8 cellular contexts compared by ENCODE assay signal in the genomic region with DNA sequence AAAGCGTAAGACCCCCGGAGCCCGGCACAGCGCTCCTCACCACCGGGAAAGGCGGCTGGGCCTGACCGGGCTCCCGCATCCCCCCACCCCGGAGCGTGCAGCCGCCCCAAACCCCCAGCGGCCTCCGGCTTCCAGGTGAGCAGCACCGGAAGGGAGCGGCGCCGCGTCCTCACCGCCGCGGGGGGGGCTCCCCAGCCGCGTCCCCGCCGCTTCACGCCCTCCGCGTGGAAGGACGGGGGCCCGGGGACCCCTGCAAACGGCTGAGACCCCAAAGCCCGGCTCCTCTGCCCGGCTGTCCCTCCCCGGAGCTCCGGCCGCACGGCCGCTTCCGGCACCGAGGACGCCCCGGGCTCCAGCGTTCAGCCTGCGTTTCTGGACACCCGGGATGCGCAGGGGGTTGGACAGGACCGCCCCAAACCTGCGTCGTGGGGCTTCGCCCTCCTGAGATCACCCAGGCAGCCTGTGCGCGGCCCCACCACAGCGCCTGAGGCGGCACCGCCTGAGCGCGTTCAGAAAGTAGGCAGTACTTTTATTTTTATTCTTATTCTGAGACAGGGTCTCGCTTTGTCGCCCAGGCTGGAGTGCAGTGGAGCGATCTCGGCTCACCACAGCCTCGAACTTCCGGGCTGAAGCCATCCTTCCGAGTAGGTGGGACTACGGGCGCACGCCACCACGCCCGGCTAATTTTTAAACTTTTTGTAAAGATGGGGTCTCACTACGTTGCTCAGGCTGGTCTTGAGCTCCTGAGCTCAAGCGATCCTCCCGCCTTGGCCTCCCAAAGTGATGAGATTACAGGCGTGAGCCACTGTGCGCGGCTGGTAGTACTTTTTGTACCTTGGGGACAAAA. TPM values are rescaled to one million over a fixed set of nuclear protein-coding genes. Genes with fewer than 3 reads are reported as not detected.
A peak's percentile ranks its signal among the peaks of the same experiment; 100 is the strongest.
DNase-seq lines count a peak whose midpoint lies in the region; ATAC-seq, FAIRE-seq and TF ChIP-seq lines count a peak whose summit lies in the region.

No MANE protein-coding gene starts in this region.

- H3K4me1 ChIP-seq in CD4-positive, CD25-positive, alpha-beta regulatory T cell (ENCODE audit: control insufficient read depth, insufficient read depth, low read length, poor library complexity, severe bottlenecking): peaks cover 34% of the 10 kb centered on the region
- H3K4me1 ChIP-seq in PC-3 (ENCODE audit: insufficient read depth, low read length) (peaks cover 28% of the 10 kb centered on the region), small intestine (ENCODE audit: control insufficient read depth in 2 of 2, insufficient read depth in 1 of 2, low read depth in 1 of 2, low read length in 1 of 2) (peaks cover 0 to 2% of the 10 kb centered on the region in 2 donors)

- H3K4me2 ChIP-seq in PC-3 (ENCODE audit: low read length): peak overlapping the region; percentile 97

- peaks cover 0 to 7% (median 0%) of the 10 kb centered on the region in 7 donors for H3K9me3 Mint-ChIP-seq in CD4-positive, CD25-positive, alpha-beta regulatory T cell
- H3K9me3 Mint-ChIP-seq in activated naive CD8-positive, alpha-beta T cell treated with anti-CD3 and anti-CD28 coated beads, Interleukin-2, amount 50 U/mL, for 24 hours: no peaks in the 10 kb centered on the region

- intact Hi-C loops in PC-3 (cut with micrococcal nuclease): no loop called here
- intact Hi-C loops in left cardiac atrium (cut with DNase I): no loop called here

- POLR2A ChIA-PET in PC-3 (lab: Charles Lee; ENCODE audit: unreplicated experiment): interaction anchor here (0.6 kb wide), 1 partner anchor 40 kb away, joined by 3 read pairs; no protein-coding TSS in a partner anchor

- FAIRE-seq in small intestine (lab: Jason Lieb, UNC): no peak

- peak overlapping the region in 2 of 3 donors; percentile 37 to 60 for H3K27ac Mint-ChIP-seq in CD4-positive, CD25-positive, alpha-beta regulatory T cell
- peak overlapping the region; percentile 84 for H3K27ac Mint-ChIP-seq in activated naive CD8-positive, alpha-beta T cell treated with anti-CD3 and anti-CD28 coated beads, Interleukin-2, amount 50 U/mL, for 24 hours

- peak overlapping the region; percentile 92 for H2AFZ ChIP-seq in PC-3 (ENCODE audit: low read length)

- peaks cover 29% of the 10 kb centered on the region for H3K27me3 ChIP-seq in CD4-positive, CD25-positive, alpha-beta regulatory T cell (ENCODE audit: control insufficient read depth, insufficient read depth, low read length)
- H3K27me3 ChIP-seq in PC-3 (ENCODE audit: low read length) (no peaks in the 10 kb centered on the region), small intestine (ENCODE audit: control insufficient read depth in 2 of 2, insufficient read depth in 2 of 2, low read length in 2 of 2) (no peaks in the 10 kb centered on the region)

- peaks cover 19 to 50% (median 34%) of the 10 kb centered on the region in 4 donors for H3K4me1 Mint-ChIP-seq in CD4-positive, CD25-positive, alpha-beta regulatory T cell
- H3K4me1 Mint-ChIP-seq in activated naive CD8-positive, alpha-beta T cell treated with anti-CD3 and anti-CD28 coated beads, Interleukin-2, amount 50 U/mL, for 24 hours: peaks cover 49% of the 10 kb centered on the region

- peaks cover 5% of the 10 kb centered on the region; the same call in 1 of the 2 replicates for H3K79me2 ChIP-seq in PC-3 (ENCODE audit: low read length)

- peak; percentile 17 to 70 (median 35) for DNase-seq in CD4-positive, CD25-positive, alpha-beta regulatory T cell
- peak; percentile 65 for DNase-seq in PC-3
- peak; percentile 62 for DNase-seq in activated naive CD8-positive, alpha-beta T cell treated with anti-CD3 and anti-CD28 coated beads, Interleukin-2, amount 50 U/mL, for 24 hours
- peak; percentile 75 for DNase-seq in left cardiac atrium
- peak; percentile 52 for DNase-seq in small intestine
- DNase-seq in NCI-H1694 treated with DMSO at 0.1 percent for 48 hours (lab: John Stamatoyannopoulos, UW): no peak

- H3K36me3 Mint-ChIP-seq in CD4-positive, CD25-positive, alpha-beta regulatory T cell: no peaks in the 10 kb centered on the region
- H3K36me3 Mint-ChIP-seq in activated naive CD8-positive, alpha-beta T cell treated with anti-CD3 and anti-CD28 coated beads, Interleukin-2, amount 50 U/mL, for 24 hours (ENCODE audit: low read depth): no peaks in the 10 kb centered on the region

- no peaks in the 10 kb centered on the region for H3F3A ChIP-seq in PC-3 (ENCODE audit: low read length, unreplicated experiment)

- peak overlapping the region; percentile 81 for H3K9ac ChIP-seq in PC-3 (ENCODE audit: low read length)

- CTCF ChIA-PET in PC-3 (lab: Charles Lee): no interaction called here

- peak overlapping the region; percentile 44 for H3K4me3 ChIP-seq in CD4-positive, CD25-positive, alpha-beta regulatory T cell (ENCODE audit: low read depth, low read length)
- H3K4me3 ChIP-seq in PC-3 (ENCODE audit: low read length) (peak overlapping the region; percentile 88), small intestine (ENCODE audit: low read depth in 1 of 2, low read length in 2 of 2) (peak overlapping the region; percentile 72 to 88)

- no peaks in the 10 kb centered on the region for H3K9me2 ChIP-seq in PC-3 (replicated peaks; ENCODE audit: low read length)

- TSS peak; percentile 91 for BruUV-seq in PC-3 (replicated peaks; lab: Mats Ljungman, UMichigan)

- H3K27ac ChIP-seq in CD4-positive, CD25-positive, alpha-beta regulatory T cell (ENCODE audit: insufficient read depth, low read length, poor library complexity, severe bottlenecking): no peak overlapping the region
- H3K27ac ChIP-seq in PC-3 (ENCODE audit: low read length) (peak overlapping the region; percentile 66), small intestine (ENCODE audit: low read depth in 1 of 2, low read length in 1 of 2) (peak overlapping the region; percentile 83 to 93)

- peak; percentile 82 for TF ChIP-seq POLR2A in GM19193 (IDR thresholded peaks at IDR 0.05; ENCODE audit: extremely low read depth, insufficient read depth, insufficient read length)

- WGBS in small intestine, 3 donors: 2 to 3% (median 2%) methylated on average over 45 to 75 of the region's 75 CpGs

- peak; percentile 32 to 34 for ATAC-seq in CD4-positive, CD25-positive, alpha-beta regulatory T cell (ENCODE audit: low read depth in 2 of 2)
- ATAC-seq in HG03196 (IDR thresholded peaks at IDR 0.05; ENCODE audit: unreplicated experiment) (peak; percentile 53), PC-3 (peak; percentile 90), left cardiac atrium (peak; percentile 91 to 92)
- peak; percentile 77 for ATAC-seq in activated naive CD8-positive, alpha-beta T cell treated with anti-CD3 and anti-CD28 coated beads, Interleukin-2, amount 50 U/mL, for 24 hours

- H3K4me3 Mint-ChIP-seq in CD4-positive, CD25-positive, alpha-beta regulatory T cell: peak overlapping the region; percentile 82 to 85 (median 84)
- peak overlapping the region; percentile 78 for H3K4me3 Mint-ChIP-seq in activated naive CD8-positive, alpha-beta T cell treated with anti-CD3 and anti-CD28 coated beads, Interleukin-2, amount 50 U/mL, for 24 hours

- no peaks in the 10 kb centered on the region for H3K36me3 ChIP-seq in CD4-positive, CD25-positive, alpha-beta regulatory T cell (ENCODE audit: control insufficient read depth, insufficient read depth, low read length)
- no peaks in the 10 kb centered on the region for H3K36me3 ChIP-seq in PC-3 (ENCODE audit: low read depth, low read length)
- H3K36me3 ChIP-seq in small intestine (ENCODE audit: control insufficient read depth in 2 of 2, insufficient read depth in 2 of 2, low read length in 2 of 2): no peaks in the 10 kb centered on the region

- TF ChIP-seq CTCF in PC-3 (conservative IDR thresholded peaks at IDR 0.05; ENCODE audit: low read depth, low read length): no peak

- no peaks in the 10 kb centered on the region for H4K20me1 ChIP-seq in PC-3 (ENCODE audit: low read length)

- peaks cover 85% of the 10 kb centered on the region for H3K27me3 Mint-ChIP-seq in CD4-positive, CD25-positive, alpha-beta regulatory T cell
- H3K27me3 Mint-ChIP-seq in activated naive CD8-positive, alpha-beta T cell treated with anti-CD3 and anti-CD28 coated beads, Interleukin-2, amount 50 U/mL, for 24 hours: peaks cover 21% of the 10 kb centered on the region

- H3K9me3 ChIP-seq in CD4-positive, CD25-positive, alpha-beta regulatory T cell (ENCODE audit: control insufficient read depth in 2 of 2, low read length in 2 of 2): no peaks in the 10 kb centered on the region
- H3K9me3 ChIP-seq in PC-3 (ENCODE audit: low read length): no peaks in the 10 kb centered on the region
- H3K9me3 ChIP-seq in small intestine (ENCODE audit: control insufficient read depth, low read depth): no peaks in the 10 kb centered on the region

RNA-seq across cellular contexts. Expression of a gene that starts 51.6 kb away (rescaled TPM):
- 12.0 TPM for total RNA-seq in CD4-positive, CD25-positive, alpha-beta regulatory T cell
- 1 to 10 TPM; 6.3 to 7.8 (median 6.7) TPM for polyA plus RNA-seq in CD4-positive, CD25-positive, alpha-beta regulatory T cell
- 10.3 and 18.7 TPM in 2 replicates for total RNA-seq in PC-3 (2014; rRNA removed)
- 10 to 100 TPM; 13.8 to 14.9 TPM for total RNA-seq in left cardiac atrium
- 1 to 10 TPM; 1.6 to 4.7 (median 1.9) TPM for polyA plus RNA-seq in small intestine

Comparison
In these comparisons a context has a peak if more than half of its experiments do, and no peak if none do; other contexts are left out.
1. ATAC-seq: peak in every context shown above with its lines; median percentile 92 in left cardiac atrium; 90 in PC-3; 77 in activated naive CD8-positive, alpha-beta T cell treated with anti-CD3 and anti-CD28 coated beads, Interleukin-2, amount 50 U/mL, for 24 hours; 53 in HG03196; 33 in CD4-positive, CD25-positive, alpha-beta regulatory T cell.